In the genomic region with DNA sequence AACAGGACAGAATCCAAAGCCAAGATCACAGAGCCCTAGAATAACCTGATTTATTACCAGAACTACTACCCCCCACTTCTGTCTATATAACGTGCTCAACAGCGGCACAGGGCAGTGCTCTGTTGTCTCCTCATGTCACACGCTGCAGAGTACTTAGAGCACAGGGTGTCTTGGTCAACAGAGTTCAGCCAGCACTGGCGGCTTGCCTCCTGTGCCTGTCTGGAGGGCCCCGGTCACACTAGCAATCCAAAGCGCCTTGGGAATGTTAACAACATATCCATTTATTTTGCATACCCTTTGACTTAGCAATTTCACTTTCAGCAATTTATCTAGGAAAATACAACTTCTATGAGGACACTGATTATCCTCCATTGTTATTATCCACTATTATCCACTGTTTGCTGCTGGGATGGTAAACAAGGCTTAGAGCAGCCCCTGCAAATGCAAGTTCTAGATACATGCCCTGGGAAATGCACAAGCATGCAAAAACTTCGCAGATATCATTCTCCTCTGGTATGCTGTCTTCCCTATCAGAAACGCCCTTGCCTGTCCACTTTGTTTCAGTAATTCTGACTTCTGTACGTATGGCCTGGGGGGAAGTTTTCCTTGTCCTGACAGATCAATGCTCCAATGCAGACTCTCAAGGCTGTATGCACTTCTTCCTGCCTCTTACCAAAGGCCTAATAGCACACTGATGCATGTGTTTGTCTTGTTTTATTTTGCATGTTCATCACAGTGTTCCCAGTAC, we compare ENCODE assay signal across 27 cellular contexts.
"Had no signal": no experiment of that assay in that cellular context is flagged by ENCODE, and none has a peak within 500 bp of the region (broad histone marks: within the 10 kb centered on the region; RNA-seq: fewer than 3 reads in every experiment).

No MANE protein-coding gene starts in this region.

- H3K9me3 ChIP-seq: adrenal gland, body of pancreas, ovary, prostate gland, testis, uterus had no signal

- H3K27me3 ChIP-seq: adrenal gland, body of pancreas, dorsolateral prefrontal cortex, ovary, testis, uterus had no signal

- H3K4me1 Mint-ChIP-seq: activated CD4-positive, alpha-beta T cell treated with anti-CD3 and anti-CD28 coated beads, Interleukin-2, amount 10 ng/mL, durations not matched to agents 24 days and 14 days; activated naive CD8-positive, alpha-beta T cell treated with anti-CD3 and anti-CD28 coated beads for 36 hours; immature natural killer cell; naive B cell had no signal

- H3K4me1 ChIP-seq: adrenal gland, prostate gland, testis, uterus had no signal

- H3K27me3 Mint-ChIP-seq: activated CD4-positive, alpha-beta memory T cell treated with anti-CD3 and anti-CD28 coated beads for 36 hours; activated CD4-positive, alpha-beta T cell treated with anti-CD3 and anti-CD28 coated beads, Interleukin-2, amount 10 ng/mL, durations not matched to agents 24 days and 14 days; activated naive CD8-positive, alpha-beta T cell treated with anti-CD3 and anti-CD28 coated beads for 36 hours; naive B cell; type B pancreatic cell had no signal

- ATAC-seq: body of pancreas, left lobe of liver had no signal

- H3K9me3 Mint-ChIP-seq: activated CD4-positive, alpha-beta memory T cell treated with anti-CD3 and anti-CD28 coated beads for 36 hours; activated CD4-positive, alpha-beta T cell treated with anti-CD3 and anti-CD28 coated beads, Interleukin-2, amount 10 ng/mL, durations not matched to agents 24 days and 14 days; activated naive CD4-positive, alpha-beta T cell treated with anti-CD3 and anti-CD28 coated beads for 36 hours; activated naive CD8-positive, alpha-beta T cell treated with anti-CD3 and anti-CD28 coated beads for 36 hours; activated T-helper 1 cell treated with anti-CD3 and anti-CD28 coated beads, Interleukin-12 subunit alpha, Interleukin-12 subunit beta, Interleukin-2, Interleukin-4 antibody, amounts not matched to agents 30 ng/mL and 10 ng/mL and 1 ng/mL, durations not matched to agents 14 hours and 24 hours and 36 hours; immature natural killer cell; naive B cell; type B pancreatic cell had no signal

- H3K36me3 ChIP-seq: ovary, prostate gland, uterus had no signal

- DNase-seq: activated CD4-positive, alpha-beta memory T cell treated with anti-CD3 and anti-CD28 coated beads for 36 hours; activated CD4-positive, alpha-beta T cell treated with anti-CD3 and anti-CD28 coated beads, Interleukin-2, amount 10 ng/mL, durations not matched to agents 24 days and 14 days; activated CD4-positive, CD25-positive, alpha-beta regulatory T cell treated with anti-CD3 and anti-CD28 coated beads, Interleukin-2, amount 50 U/mL, for 72 hours; activated CD8-positive, alpha-beta memory T cell treated with anti-CD3 and anti-CD28 coated beads, Interleukin-2, amount 50 U/mL, for 4 hours; activated effector memory CD4-positive, alpha-beta T cell treated with anti-CD3 and anti-CD28 coated beads, Interleukin-2, amount 50 U/mL, for 16 hours; activated naive CD4-positive, alpha-beta T cell treated with anti-CD3 and anti-CD28 coated beads for 36 hours; activated naive CD8-positive, alpha-beta T cell treated with anti-CD3 and anti-CD28 coated beads for 36 hours; activated T-cell treated with anti-CD3 and anti-CD28 coated beads, Interleukin-2, amount 50 U/mL, for 1 hour; adrenal gland; aorta; body of pancreas; dorsolateral prefrontal cortex; effector memory CD4-positive, alpha-beta T cell; hippocampal formation; immature natural killer cell; naive B cell; ovary; retina; stimulated activated naive CD4-positive, alpha-beta T cell; testis; uterus; WERI-Rb-1 had no signal

- H3K27ac Mint-ChIP-seq: activated CD4-positive, alpha-beta memory T cell treated with anti-CD3 and anti-CD28 coated beads for 36 hours; activated CD4-positive, alpha-beta T cell treated with anti-CD3 and anti-CD28 coated beads, Interleukin-2, amount 10 ng/mL, durations not matched to agents 24 days and 14 days; activated naive CD4-positive, alpha-beta T cell treated with anti-CD3 and anti-CD28 coated beads for 36 hours; activated naive CD8-positive, alpha-beta T cell treated with anti-CD3 and anti-CD28 coated beads for 36 hours; activated T-helper 1 cell treated with anti-CD3 and anti-CD28 coated beads, Interleukin-12 subunit alpha, Interleukin-12 subunit beta, Interleukin-2, Interleukin-4 antibody, amounts not matched to agents 30 ng/mL and 10 ng/mL and 1 ng/mL, durations not matched to agents 14 hours and 24 hours and 36 hours; immature natural killer cell; naive B cell; type B pancreatic cell had no signal

- H3K4me3 Mint-ChIP-seq: activated CD4-positive, alpha-beta memory T cell treated with anti-CD3 and anti-CD28 coated beads for 36 hours; activated CD4-positive, alpha-beta T cell treated with anti-CD3 and anti-CD28 coated beads, Interleukin-2, amount 10 ng/mL, durations not matched to agents 24 days and 14 days; activated naive CD4-positive, alpha-beta T cell treated with anti-CD3 and anti-CD28 coated beads for 36 hours; activated naive CD8-positive, alpha-beta T cell treated with anti-CD3 and anti-CD28 coated beads for 36 hours; activated T-helper 1 cell treated with anti-CD3 and anti-CD28 coated beads, Interleukin-12 subunit alpha, Interleukin-12 subunit beta, Interleukin-2, Interleukin-4 antibody, amounts not matched to agents 30 ng/mL and 10 ng/mL and 1 ng/mL, durations not matched to agents 14 hours and 24 hours and 36 hours; immature natural killer cell; type B pancreatic cell had no signal

- H3K4me3 ChIP-seq: adrenal gland, body of pancreas, coronary artery, dorsolateral prefrontal cortex, ovary, prostate gland, testis, uterus had no signal

- H3K27ac ChIP-seq: adrenal gland, body of pancreas, coronary artery, dorsolateral prefrontal cortex, ovary, prostate gland, testis, uterus, WERI-Rb-1 had no signal
